ENCODE assay signal across 15 cellular contexts in the genomic region with DNA sequence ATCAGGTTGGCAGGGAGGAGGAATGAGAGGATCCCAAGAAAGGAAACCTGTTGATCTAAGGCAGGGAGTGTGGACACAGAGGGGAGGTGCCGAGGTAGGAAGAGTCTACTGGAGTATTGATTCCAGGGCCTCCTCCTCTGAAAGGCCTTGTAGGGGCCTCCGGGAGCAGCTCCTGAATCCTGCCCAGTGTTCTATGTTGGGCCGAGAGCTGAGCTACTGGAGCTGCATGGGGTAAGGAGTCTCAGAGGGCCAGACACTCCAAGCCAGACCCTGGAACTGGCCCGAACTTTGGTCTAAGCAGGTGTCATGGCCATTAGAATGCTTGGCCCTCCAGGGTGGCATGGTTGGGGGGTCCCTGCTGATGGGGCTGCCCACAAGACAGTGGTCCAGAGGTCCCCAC. TPM values are rescaled to one million over a fixed set of nuclear protein-coding genes. Genes with fewer than 3 reads are reported as not detected.
A peak's percentile ranks its signal among the peaks of the same experiment; 100 is the strongest.
DNase-seq lines count a peak whose midpoint lies in the region; ATAC-seq and TF ChIP-seq lines count a peak whose summit lies in the region.
"Had no signal": no experiment of that assay in that cellular context is flagged by ENCODE, and none has a peak within 500 bp of the region (broad histone marks: within the 10 kb centered on the region; RNA-seq: fewer than 3 reads in every experiment).

No MANE protein-coding gene starts in this region.

- POLR2A ChIA-PET in CD4-positive, alpha-beta memory T cell (lab: Charles Lee; ENCODE audit: partially characterized antibody): interaction anchor here (0.9 to 3.8 kb wide), 2 partner anchors 11 to 20 kb away, joined by 4 to 29 read pairs; no protein-coding TSS in a partner anchor
- POLR2A ChIA-PET in Panc1 (lab: Charles Lee): interaction anchor here (0.5 kb wide), 1 partner anchor 1242 kb away, joined by 11 read pairs; no protein-coding TSS in a partner anchor
- POLR2A ChIA-PET in naive thymus-derived CD8-positive, alpha-beta T cell (lab: Charles Lee): interaction anchor here (1.2 to 1.3 kb wide), 2 partner anchors 7 to 10 kb away, joined by 3 read pairs; no protein-coding TSS in a partner anchor

- CTCF ChIA-PET in CD4-positive, alpha-beta memory T cell (lab: Charles Lee; ENCODE audit: partially characterized antibody): interaction anchor here (1.3 to 3.7 kb wide), 3 partner anchors 11 to 45 kb away, joined by 4 to 25 read pairs (median 5); no protein-coding TSS in a partner anchor
- CTCF ChIA-PET in Panc1 (lab: Charles Lee): no interaction called here

- H3K4me3 ChIP-seq in CD4-positive, alpha-beta memory T cell (ENCODE audit: low read length in 2 of 2): no peak overlapping the region
- no peak overlapping the region for H3K4me3 ChIP-seq in Panc1 (ENCODE audit: low read depth in 2 of 2, low read length in 2 of 2)
- H3K4me3 ChIP-seq in testis: no peak overlapping the region
- H3K4me3 ChIP-seq in esophagus squamous epithelium: no peak overlapping the region
- H3K4me3 ChIP-seq: GM23248, PC-9 had no signal

- no TSS peak for BruUV-seq in Panc1 (replicated peaks; lab: Mats Ljungman, UMichigan)

- no peaks in the 10 kb centered on the region for H3K9me3 Mint-ChIP-seq in activated T-cell treated with anti-CD3 and anti-CD28 coated beads, Interleukin-2, amount 50 U/mL, for 24 hours
- H3K9me3 Mint-ChIP-seq in activated T-cell treated with anti-CD3 and anti-CD28 coated beads, Interleukin-2, amount 50 U/mL, for 72 hours: no peaks in the 10 kb centered on the region
- H3K9me3 Mint-ChIP-seq in CD4-positive, alpha-beta memory T cell: peaks cover 0 to under 1% (median 0%) of the 10 kb centered on the region in 8 donors
- no peaks in the 10 kb centered on the region for H3K9me3 Mint-ChIP-seq in naive thymus-derived CD8-positive, alpha-beta T cell
- H3K9me3 Mint-ChIP-seq: IgD-negative memory B cell had no signal

- H3K27me3 Mint-ChIP-seq in activated T-cell treated with anti-CD3 and anti-CD28 coated beads, Interleukin-2, amount 50 U/mL, for 24 hours: no peaks in the 10 kb centered on the region
- H3K27me3 Mint-ChIP-seq in activated T-cell treated with anti-CD3 and anti-CD28 coated beads, Interleukin-2, amount 50 U/mL, for 72 hours (ENCODE audit: low read depth): no peaks in the 10 kb centered on the region
- H3K27me3 Mint-ChIP-seq in CD4-positive, alpha-beta memory T cell: no peaks in the 10 kb centered on the region
- H3K27me3 Mint-ChIP-seq in naive thymus-derived CD8-positive, alpha-beta T cell: no peaks in the 10 kb centered on the region

- no peaks in the 10 kb centered on the region for H3K27me3 ChIP-seq in CD4-positive, alpha-beta memory T cell (ENCODE audit: insufficient read depth, low read length)
- H3K27me3 ChIP-seq in Panc1 (ENCODE audit: control insufficient read depth, insufficient read depth, low read length) (no peaks in the 10 kb centered on the region), testis (no peaks in the 10 kb centered on the region), esophagus squamous epithelium (no peaks in the 10 kb centered on the region)

- H3K36me3 ChIP-seq in CD4-positive, alpha-beta memory T cell (ENCODE audit: insufficient read depth, low read length): no peaks in the 10 kb centered on the region
- H3K36me3 ChIP-seq in Panc1 (ENCODE audit: control insufficient read depth, insufficient read depth, low read length) (no peaks in the 10 kb centered on the region), testis (ENCODE audit: low read depth, missing control alignments) (no peaks in the 10 kb centered on the region), esophagus squamous epithelium (no peaks in the 10 kb centered on the region)

- intact Hi-C loops in CD4-positive, alpha-beta memory T cell (cut with micrococcal nuclease): no loop called here
- intact Hi-C loops in Panc1 (cut with micrococcal nuclease; ENCODE audit: unreplicated experiment): no loop called here
- intact Hi-C loops in testis (cut with DNase I; ENCODE audit: low total_unique reads): no loop called here
- intact Hi-C loops in esophagus squamous epithelium (cut with DNase I): no loop called here

- TF ChIP-seq CTCF in Panc1 (IDR thresholded peaks at IDR 0.05): no peak
- TF ChIP-seq CTCF in testis (IDR thresholded peaks at IDR 0.05): no peak
- TF ChIP-seq CTCF in esophagus squamous epithelium (IDR thresholded peaks at IDR 0.05): no peak

- TF ChIP-seq POLR2A in testis (IDR thresholded peaks at IDR 0.05) (no peak), esophagus squamous epithelium (IDR thresholded peaks at IDR 0.05) (no peak)

- H3K9me3 ChIP-seq in CD4-positive, alpha-beta memory T cell (ENCODE audit: control insufficient read depth in 1 of 2, low read length in 2 of 2): no peaks in the 10 kb centered on the region
- H3K9me3 ChIP-seq in Panc1 (ENCODE audit: control insufficient read depth, insufficient read depth, low read depth, low read length) (no peaks in the 10 kb centered on the region), testis (no peaks in the 10 kb centered on the region), esophagus squamous epithelium (no peaks in the 10 kb centered on the region)

- peaks cover 84% of the 10 kb centered on the region for H3K4me1 Mint-ChIP-seq in activated T-cell treated with anti-CD3 and anti-CD28 coated beads, Interleukin-2, amount 50 U/mL, for 24 hours (ENCODE audit: low read depth)
- peaks cover 90% of the 10 kb centered on the region for H3K4me1 Mint-ChIP-seq in activated T-cell treated with anti-CD3 and anti-CD28 coated beads, Interleukin-2, amount 50 U/mL, for 72 hours (ENCODE audit: low read depth)
- peaks cover 54 to 88% (median 73%) of the 10 kb centered on the region in 4 donors for H3K4me1 Mint-ChIP-seq in CD4-positive, alpha-beta memory T cell
- H3K4me1 Mint-ChIP-seq in naive thymus-derived CD8-positive, alpha-beta T cell: peaks cover 36 to 87% (median 74%) of the 10 kb centered on the region in 4 donors
- H3K4me1 Mint-ChIP-seq: IgD-negative memory B cell had no signal

- H3K36me3 Mint-ChIP-seq in activated T-cell treated with anti-CD3 and anti-CD28 coated beads, Interleukin-2, amount 50 U/mL, for 24 hours (ENCODE audit: low read depth): no peaks in the 10 kb centered on the region
- peaks cover 1 to 7% of the 10 kb centered on the region in 2 donors for H3K36me3 Mint-ChIP-seq in activated T-cell treated with anti-CD3 and anti-CD28 coated beads, Interleukin-2, amount 50 U/mL, for 72 hours (ENCODE audit: insufficient read depth in 2 of 2)
- peaks cover 0 to 1% of the 10 kb centered on the region in 2 donors for H3K36me3 Mint-ChIP-seq in CD4-positive, alpha-beta memory T cell
- H3K36me3 Mint-ChIP-seq in naive thymus-derived CD8-positive, alpha-beta T cell: no peaks in the 10 kb centered on the region
- H3K36me3 Mint-ChIP-seq: IgD-negative memory B cell had no signal

- no peak overlapping the region for H3K27ac ChIP-seq in CD4-positive, alpha-beta memory T cell (ENCODE audit: low read depth, low read length)
- H3K27ac ChIP-seq in Panc1 (ENCODE audit: low read length): no peak overlapping the region
- H3K27ac ChIP-seq in testis: no peak overlapping the region
- no peak overlapping the region for H3K27ac ChIP-seq in esophagus squamous epithelium
- H3K27ac ChIP-seq: GM23248, PC-9 had no signal

- H3K4me3 Mint-ChIP-seq in activated T-cell treated with anti-CD3 and anti-CD28 coated beads, Interleukin-2, amount 50 U/mL, for 24 hours: no peak overlapping the region
- H3K4me3 Mint-ChIP-seq in activated T-cell treated with anti-CD3 and anti-CD28 coated beads, Interleukin-2, amount 50 U/mL, for 72 hours: no peak overlapping the region
- H3K4me3 Mint-ChIP-seq in CD4-positive, alpha-beta memory T cell: peak overlapping the region in 2 of 8 donors; percentile 35 to 45
- H3K4me3 Mint-ChIP-seq in naive thymus-derived CD8-positive, alpha-beta T cell: peak overlapping the region in 6 of 10 donors; percentile 0 to 49 (median 18)
- H3K4me3 Mint-ChIP-seq: IgD-negative memory B cell had no signal

- peaks cover 93% of the 10 kb centered on the region for H3K4me1 ChIP-seq in CD4-positive, alpha-beta memory T cell (ENCODE audit: insufficient read depth, low read length)
- H3K4me1 ChIP-seq in Panc1 (ENCODE audit: control insufficient read depth, insufficient read depth, low read length): no peaks in the 10 kb centered on the region
- no peaks in the 10 kb centered on the region for H3K4me1 ChIP-seq in testis
- peaks cover 0 to 6% (median 0%) of the 10 kb centered on the region in 3 donors for H3K4me1 ChIP-seq in esophagus squamous epithelium

- ATAC-seq in activated T-cell treated with anti-CD3 and anti-CD28 coated beads, Interleukin-2, amount 50 U/mL, for 72 hours (replicated peaks in 1 of 2): no peak
- ATAC-seq in Panc1: 0 out of 2 replicates have a peak, but pooled peaks have one; percentile 16
- ATAC-seq in naive thymus-derived CD8-positive, alpha-beta T cell: no peak

- in situ Hi-C loops in Panc1 (cut with HindIII; ENCODE audit: low pct_unique_long_range_greater_than_20kb, low sequenced_read_pairs): no loop called here

- WGBS in testis, 2 donors: 93 to 98% methylated on average over 4 of the region's 4 CpGs
- 92 to 96% methylated on average over 2 to 3 of the region's 4 CpGs for WGBS in esophagus squamous epithelium, 2 donors

- DNase-seq in activated T-cell treated with anti-CD3 and anti-CD28 coated beads, Interleukin-2, amount 50 U/mL, for 24 hours: peak; percentile 29
- DNase-seq in activated T-cell treated with anti-CD3 and anti-CD28 coated beads, Interleukin-2, amount 50 U/mL, for 72 hours: no peak
- DNase-seq in CD4-positive, alpha-beta memory T cell: no peak
- DNase-seq in Panc1 (ENCODE audit: low read depth, low spot score): no peak
- DNase-seq in naive thymus-derived CD8-positive, alpha-beta T cell: no peak
- no peak for DNase-seq in testis
- DNase-seq in esophagus squamous epithelium (lab: John Stamatoyannopoulos, UW): no peak
- no peak for DNase-seq in NCI-H1694 treated with DMSO at 0.1 percent for 48 hours (lab: John Stamatoyannopoulos, UW)
- DNase-seq: AML-193, GF-D8, NCI-H146, NCI-H446, PC-9 had no signal

- no peak overlapping the region for H3K27ac Mint-ChIP-seq in activated T-cell treated with anti-CD3 and anti-CD28 coated beads, Interleukin-2, amount 50 U/mL, for 24 hours
- H3K27ac Mint-ChIP-seq in activated T-cell treated with anti-CD3 and anti-CD28 coated beads, Interleukin-2, amount 50 U/mL, for 72 hours: no peak overlapping the region
- H3K27ac Mint-ChIP-seq in CD4-positive, alpha-beta memory T cell: peak overlapping the region in 6 of 7 donors; percentile 30 to 90 (median 66)
- peak overlapping the region; percentile 16 to 95 (median 61) for H3K27ac Mint-ChIP-seq in naive thymus-derived CD8-positive, alpha-beta T cell

RNA-seq across cellular contexts. Expression of a gene that starts 30.3 kb away (rescaled TPM):
- total RNA-seq in activated T-cell treated with anti-CD3 and anti-CD28 coated beads, Interleukin-2, amount 50 U/mL, for 72 hours: 100 to 1,000 TPM; 142 to 265 TPM
- 100 to 1,000 TPM; 770 to 841 TPM for total RNA-seq in CD4-positive, alpha-beta memory T cell
- polyA plus RNA-seq in CD4-positive, alpha-beta memory T cell: 100 to 1,000 TPM; 102 to 474 TPM
- total RNA-seq in Panc1 (2021; ENCODE audit: unreplicated experiment): 24.0 TPM
- 45.5 TPM for polyA plus RNA-seq in Panc1 (2012; ENCODE audit: insufficient read length)
- 100 to 1,000 TPM; 910 to 911 TPM for total RNA-seq in naive thymus-derived CD8-positive, alpha-beta T cell
- polyA plus RNA-seq in naive thymus-derived CD8-positive, alpha-beta T cell: 100 to 1,000 TPM; 207 to 600 (median 328) TPM
- total RNA-seq in testis: 10 to 100 TPM; 15.2 to 16.1 TPM
- polyA plus RNA-seq in testis (ENCODE audit: insufficient read depth, low read depth, low replicate concordance): 9.9 TPM
- 1 to 10 TPM; 1.9 to 7.6 (median 2.8) TPM for total RNA-seq in esophagus squamous epithelium

Comparison
In these comparisons a context has a peak if more than half of its experiments do, and no peak if none do; other contexts are left out.
1. H3K27ac Mint-ChIP-seq: peak in CD4-positive, alpha-beta memory T cell (6 of 7) and naive thymus-derived CD8-positive, alpha-beta T cell (10 of 10); none in activated T-cell treated with anti-CD3 and anti-CD28 coated beads, Interleukin-2, amount 50 U/mL, for 24 hours (single experiment) and activated T-cell treated with anti-CD3 and anti-CD28 coated beads, Interleukin-2, amount 50 U/mL, for 72 hours (single experiment).
2. H3K4me3 Mint-ChIP-seq: peak in naive thymus-derived CD8-positive, alpha-beta T cell (6 of 10); none in activated T-cell treated with anti-CD3 and anti-CD28 coated beads, Interleukin-2, amount 50 U/mL, for 24 hours (single experiment) and activated T-cell treated with anti-CD3 and anti-CD28 coated beads, Interleukin-2, amount 50 U/mL, for 72 hours (0 of 2).